ENCODE assay signal across 28 cellular contexts in the genomic region with DNA sequence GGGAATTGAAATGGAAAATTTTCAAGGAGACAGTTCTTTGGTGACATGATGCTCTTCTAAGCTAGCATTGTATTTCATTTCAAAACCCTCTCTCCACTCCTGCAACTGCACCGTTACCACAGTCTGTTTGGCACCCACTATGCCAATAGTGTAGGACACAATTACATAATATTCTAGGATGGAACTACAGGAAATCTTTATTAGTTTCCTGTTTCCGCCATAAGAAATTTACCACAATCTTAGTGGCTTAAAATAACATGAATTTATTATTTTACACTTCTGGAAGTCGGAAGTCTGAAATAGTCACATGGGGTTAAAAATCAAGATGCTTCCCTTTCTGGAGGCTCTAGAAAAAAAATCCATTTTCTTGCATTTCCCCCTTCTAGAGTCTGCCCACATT.
"Had no signal": no experiment of that assay in that cellular context is flagged by ENCODE, and none has a peak within 500 bp of the region (broad histone marks: within the 10 kb centered on the region; RNA-seq: fewer than 3 reads in every experiment).

No MANE protein-coding gene starts in this region.

- DNase-seq: activated B cell treated with CpG ODN at 0.5 μM for 24 hours; activated CD4-positive, alpha-beta T cell treated with anti-CD3 and anti-CD28 coated beads for 1 hour; activated CD4-positive, alpha-beta T cell treated with anti-CD3 and anti-CD28 coated beads, Interleukin-2, amount 10 ng/mL, durations not matched to agents 24 days and 14 days; activated CD4-positive, alpha-beta T cell treated with anti-CD3 and anti-CD28 coated beads, Interleukin-2, amount 50 U/mL, for 48 hours; activated CD8-positive, alpha-beta memory T cell treated with anti-CD3 and anti-CD28 coated beads, Interleukin-2, amount 10 ng/mL, durations not matched to agents 7 days and 5 days; activated effector memory CD4-positive, alpha-beta T cell treated with Interleukin-2 at 50 U/mL for 16 hours; activated naive CD4-positive, alpha-beta T cell; activated naive CD8-positive, alpha-beta T cell treated with anti-CD3 and anti-CD28 coated beads for 36 hours; activated T-cell treated with anti-CD3 and anti-CD28 coated beads, Interleukin-2, amount 50 U/mL, for 24 hours; brain microvascular endothelial cell; cerebellar nuclear complex; KG1; NCI-H1092 treated with DMSO at 0.1 percent for 48 hours; NCI-H1417 treated with DMSO at 0.1 percent for 48 hours; NCI-H1694; NCI-H2029; NCI-H345; NCI-H510A; NCI-H526 treated with DMSO at 0.1 percent for 48 hours; NCI-H82; NK-92 treated with Interleukin-12 subunit alpha and Interleukin-12 subunit beta, amount 100 ng/mL, for 24 hours; PC-3; SHP77; T-helper 17 cell; T-helper 9 cell had no signal

- H3K4me1 ChIP-seq: SJSA1 had no signal

- H3K9me3 Mint-ChIP-seq: activated B cell treated with CpG ODN at 0.5 μM for 24 hours; activated CD4-positive, alpha-beta T cell treated with anti-CD3 and anti-CD28 coated beads, Interleukin-2, amount 10 ng/mL, durations not matched to agents 24 days and 14 days; activated naive CD8-positive, alpha-beta T cell treated with anti-CD3 and anti-CD28 coated beads for 36 hours; activated T-helper 1 cell treated with anti-CD3 and anti-CD28 coated beads, Interleukin-12 subunit alpha, Interleukin-12 subunit beta, Interleukin-2, Interleukin-4 antibody, amounts not matched to agents 30 ng/mL and 10 ng/mL and 1 ng/mL, durations not matched to agents 14 hours and 24 hours and 36 hours had no signal

- H3K36me3 Mint-ChIP-seq: activated CD8-positive, alpha-beta memory T cell treated with anti-CD3 and anti-CD28 coated beads, Interleukin-2, amount 10 ng/mL, durations not matched to agents 7 days and 5 days; activated naive CD8-positive, alpha-beta T cell treated with anti-CD3 and anti-CD28 coated beads for 36 hours had no signal

- H3K4me1 Mint-ChIP-seq: activated B cell treated with CpG ODN at 0.5 μM for 24 hours; activated CD4-positive, alpha-beta T cell treated with anti-CD3 and anti-CD28 coated beads, Interleukin-2, amount 10 ng/mL, durations not matched to agents 24 days and 14 days; activated CD8-positive, alpha-beta memory T cell treated with anti-CD3 and anti-CD28 coated beads, Interleukin-2, amount 10 ng/mL, durations not matched to agents 7 days and 5 days; activated naive CD8-positive, alpha-beta T cell treated with anti-CD3 and anti-CD28 coated beads for 36 hours; T-helper 17 cell had no signal

- H3K27me3 Mint-ChIP-seq: activated B cell treated with CpG ODN at 0.5 μM for 24 hours; activated CD4-positive, alpha-beta T cell treated with anti-CD3 and anti-CD28 coated beads, Interleukin-2, amount 10 ng/mL, durations not matched to agents 24 days and 14 days; activated CD8-positive, alpha-beta memory T cell treated with anti-CD3 and anti-CD28 coated beads, Interleukin-2, amount 10 ng/mL, durations not matched to agents 7 days and 5 days; activated naive CD8-positive, alpha-beta T cell treated with anti-CD3 and anti-CD28 coated beads for 36 hours; activated T-cell treated with anti-CD3 and anti-CD28 coated beads, Interleukin-2, amount 50 U/mL, for 24 hours; T-helper 17 cell had no signal

- H3K27me3 ChIP-seq: brain microvascular endothelial cell, cardiac muscle cell, SJSA1 had no signal

- H3K4me3 ChIP-seq: cardiac muscle cell, SJSA1 had no signal

- H3K4me3 Mint-ChIP-seq: activated B cell treated with CpG ODN at 0.5 μM for 24 hours; activated CD4-positive, alpha-beta T cell treated with anti-CD3 and anti-CD28 coated beads, Interleukin-2, amount 10 ng/mL, durations not matched to agents 24 days and 14 days; activated CD8-positive, alpha-beta memory T cell treated with anti-CD3 and anti-CD28 coated beads, Interleukin-2, amount 10 ng/mL, durations not matched to agents 7 days and 5 days; activated naive CD8-positive, alpha-beta T cell treated with anti-CD3 and anti-CD28 coated beads for 36 hours; activated T-cell treated with anti-CD3 and anti-CD28 coated beads, Interleukin-2, amount 50 U/mL, for 24 hours; activated T-helper 1 cell treated with anti-CD3 and anti-CD28 coated beads, Interleukin-12 subunit alpha, Interleukin-12 subunit beta, Interleukin-2, Interleukin-4 antibody, amounts not matched to agents 30 ng/mL and 10 ng/mL and 1 ng/mL, durations not matched to agents 14 hours and 24 hours and 36 hours; T-helper 17 cell had no signal

- H3K36me3 ChIP-seq: brain microvascular endothelial cell, cardiac muscle cell, SJSA1 had no signal

- H3K27ac ChIP-seq: brain microvascular endothelial cell, cardiac muscle cell, SJSA1 had no signal

- H3K27ac Mint-ChIP-seq: activated B cell treated with CpG ODN at 0.5 μM for 24 hours; activated CD4-positive, alpha-beta T cell treated with anti-CD3 and anti-CD28 coated beads, Interleukin-2, amount 10 ng/mL, durations not matched to agents 24 days and 14 days; activated CD8-positive, alpha-beta memory T cell treated with anti-CD3 and anti-CD28 coated beads, Interleukin-2, amount 10 ng/mL, durations not matched to agents 7 days and 5 days; activated naive CD8-positive, alpha-beta T cell treated with anti-CD3 and anti-CD28 coated beads for 36 hours; activated T-cell treated with anti-CD3 and anti-CD28 coated beads, Interleukin-2, amount 50 U/mL, for 24 hours; activated T-helper 1 cell treated with anti-CD3 and anti-CD28 coated beads, Interleukin-12 subunit alpha, Interleukin-12 subunit beta, Interleukin-2, Interleukin-4 antibody, amounts not matched to agents 30 ng/mL and 10 ng/mL and 1 ng/mL, durations not matched to agents 14 hours and 24 hours and 36 hours; T-helper 17 cell had no signal
